Comparison of ENCODE assay signal across 8 cellular contexts in the genomic region with DNA sequence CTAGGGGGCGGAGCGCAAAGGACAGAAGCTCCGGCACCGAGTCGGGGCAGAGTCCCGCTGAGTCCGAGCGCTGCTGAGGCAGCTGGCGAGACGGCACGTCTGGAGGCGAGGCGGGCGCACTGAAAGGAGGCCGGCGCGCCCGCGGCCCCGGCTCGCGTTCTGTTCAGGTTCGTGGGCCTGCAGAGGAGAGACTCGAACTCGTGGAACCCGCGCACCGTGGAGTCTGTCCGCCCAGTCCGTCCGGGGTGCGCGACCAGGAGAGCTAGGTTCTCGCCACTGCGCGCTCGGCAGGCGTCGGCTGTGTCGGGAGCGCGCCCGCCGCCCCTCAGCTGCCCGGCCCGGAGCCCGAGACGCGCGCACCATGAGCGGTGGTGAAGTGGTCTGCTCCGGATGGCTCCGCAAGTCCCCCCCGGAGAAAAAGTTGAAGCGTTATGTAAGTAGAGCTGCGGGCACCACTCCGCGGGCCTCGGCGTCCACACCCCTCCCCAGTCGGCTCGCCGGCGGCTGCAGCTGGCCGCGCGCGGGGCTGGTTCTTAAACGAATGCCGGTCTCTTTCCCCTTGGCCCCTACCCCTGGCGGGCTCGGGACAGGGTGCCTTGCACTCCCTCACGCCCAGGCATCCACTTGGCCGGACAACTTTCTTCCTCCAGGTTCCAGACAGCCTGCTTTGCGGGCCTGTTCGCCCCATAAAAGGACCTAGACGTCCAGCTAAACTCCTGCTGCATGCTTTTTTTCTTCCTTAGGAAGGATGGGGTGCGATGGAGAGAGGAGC. TPM values are rescaled to one million over a fixed set of nuclear protein-coding genes. Genes with fewer than 3 reads are reported as not detected.
DNase-seq lines count a peak whose midpoint lies in the region; ATAC-seq and TF ChIP-seq lines count a peak whose summit lies in the region.

A gene (plus strand): TSS at position 49 of the 772 bp plus-strand sequence. CDS start 313 bp downstream, at position 362.

- peaks cover 6% of the 10 kb centered on the region for H3K4me1 ChIP-seq in foreskin keratinocyte

- peak within 1 kb of the TSS; percentile 81 for H3K4me3 Mint-ChIP-seq in activated T-cell treated with anti-CD3 and anti-CD28 coated beads, Interleukin-2, amount 50 U/mL, for 24 hours

- no peak within 1 kb of the TSS for H3K27ac Mint-ChIP-seq in activated T-cell treated with anti-CD3 and anti-CD28 coated beads, Interleukin-2, amount 50 U/mL, for 24 hours

- H3K36me3 Mint-ChIP-seq in activated T-cell treated with anti-CD3 and anti-CD28 coated beads, Interleukin-2, amount 50 U/mL, for 24 hours (ENCODE audit: low read depth) = no peaks in the 10 kb centered on the region

- H3F3A ChIP-seq in neural cell (ENCODE audit: insufficient read depth, low read length, poor library complexity, severe bottlenecking) = no peaks in the 10 kb centered on the region

- H3K27me3 ChIP-seq in foreskin keratinocyte = no peaks in the 10 kb centered on the region
- peaks cover 3% of the 10 kb centered on the region for H3K27me3 ChIP-seq in neural cell (ENCODE audit: insufficient read depth, low read depth, low read length)

- H2AFZ ChIP-seq in neural cell (ENCODE audit: low read depth, low read length) = peak within 1 kb of the TSS; percentile 63

- ATAC-seq in GM18505 (IDR thresholded peaks at IDR 0.05; ENCODE audit: unreplicated experiment) (peak; percentile 69), HG02840 (IDR thresholded peaks at IDR 0.05; ENCODE audit: low FRiP score, unreplicated experiment) (peak; percentile 73), foreskin keratinocyte (peak; percentile 71)

- H3K9ac ChIP-seq in neural cell (ENCODE audit: low read length) = peak within 1 kb of the TSS; percentile 67

- no peak for TF ChIP-seq POLR2A in GM18505 (IDR thresholded peaks at IDR 0.05; ENCODE audit: borderline replicate concordance, extremely low read depth, insufficient read depth, insufficient read length)

- peak within 1 kb of the TSS; percentile 60 for H3K4me2 ChIP-seq in neural cell (ENCODE audit: low read length)

- H3K27ac ChIP-seq in foreskin keratinocyte = peak within 1 kb of the TSS; percentile 82
- no peak within 1 kb of the TSS for H3K27ac ChIP-seq in neural cell (ENCODE audit: low read length)

- peaks cover 13% of the 10 kb centered on the region for H3K79me2 ChIP-seq in neural cell (replicated peaks; ENCODE audit: insufficient read depth, low read length)

- peaks cover 8% of the 10 kb centered on the region for H3K4me1 Mint-ChIP-seq in activated T-cell treated with anti-CD3 and anti-CD28 coated beads, Interleukin-2, amount 50 U/mL, for 24 hours (ENCODE audit: low read depth)

- no peaks in the 10 kb centered on the region for H3K9me3 ChIP-seq in neural cell (ENCODE audit: low read length)

- DNase-seq in C1 segment of cervical spinal cord (lab: John Stamatoyannopoulos, UW) = peak in 12 of 14 donors; percentile 45 to 85 (median 74)
- peak; percentile 75 for DNase-seq in NCI-H2227 (lab: John Stamatoyannopoulos, UW; ENCODE audit: unreplicated experiment)
- no peak for DNase-seq in activated T-cell treated with anti-CD3 and anti-CD28 coated beads, Interleukin-2, amount 50 U/mL, for 24 hours
- peak; percentile 66 to 75 for DNase-seq in foreskin keratinocyte
- DNase-seq in HK-2 (ENCODE audit: unreplicated experiment) = no peak

- peaks cover 66% of the 10 kb centered on the region for H3K27me3 Mint-ChIP-seq in activated T-cell treated with anti-CD3 and anti-CD28 coated beads, Interleukin-2, amount 50 U/mL, for 24 hours

- TF ChIP-seq EP300 in neural cell (conservative IDR thresholded peaks at IDR 0.05; ENCODE audit: poor library complexity, severe bottlenecking) = no peak

- H3K36me3 ChIP-seq in neural cell (ENCODE audit: insufficient read depth, low read length) = no peaks in the 10 kb centered on the region

- peak; percentile 37 for TF ChIP-seq CTCF in foreskin keratinocyte (conservative IDR thresholded peaks at IDR 0.05)
- no peak for TF ChIP-seq CTCF in neural cell (IDR thresholded peaks at IDR 0.05; ENCODE audit: poor library complexity, severe bottlenecking)

- H3K9me3 Mint-ChIP-seq in activated T-cell treated with anti-CD3 and anti-CD28 coated beads, Interleukin-2, amount 50 U/mL, for 24 hours = no peaks in the 10 kb centered on the region

- H3K4me3 ChIP-seq in neural cell (ENCODE audit: low read length) = peak within 1 kb of the TSS; percentile 97

- H4K20me1 ChIP-seq in neural cell (ENCODE audit: insufficient read depth) = no peaks in the 10 kb centered on the region

- no peak for TF ChIP-seq RAD21 in neural cell (conservative IDR thresholded peaks at IDR 0.05)

- H3K9me2 ChIP-seq in neural cell (ENCODE audit: insufficient read depth, low read length) = no peaks in the 10 kb centered on the region

TF ChIP-seq in neural cell, 6 proteins besides CTCF, POLR2A, EP300 and RAD21:
- TF ChIP-seq, protein P1, sequence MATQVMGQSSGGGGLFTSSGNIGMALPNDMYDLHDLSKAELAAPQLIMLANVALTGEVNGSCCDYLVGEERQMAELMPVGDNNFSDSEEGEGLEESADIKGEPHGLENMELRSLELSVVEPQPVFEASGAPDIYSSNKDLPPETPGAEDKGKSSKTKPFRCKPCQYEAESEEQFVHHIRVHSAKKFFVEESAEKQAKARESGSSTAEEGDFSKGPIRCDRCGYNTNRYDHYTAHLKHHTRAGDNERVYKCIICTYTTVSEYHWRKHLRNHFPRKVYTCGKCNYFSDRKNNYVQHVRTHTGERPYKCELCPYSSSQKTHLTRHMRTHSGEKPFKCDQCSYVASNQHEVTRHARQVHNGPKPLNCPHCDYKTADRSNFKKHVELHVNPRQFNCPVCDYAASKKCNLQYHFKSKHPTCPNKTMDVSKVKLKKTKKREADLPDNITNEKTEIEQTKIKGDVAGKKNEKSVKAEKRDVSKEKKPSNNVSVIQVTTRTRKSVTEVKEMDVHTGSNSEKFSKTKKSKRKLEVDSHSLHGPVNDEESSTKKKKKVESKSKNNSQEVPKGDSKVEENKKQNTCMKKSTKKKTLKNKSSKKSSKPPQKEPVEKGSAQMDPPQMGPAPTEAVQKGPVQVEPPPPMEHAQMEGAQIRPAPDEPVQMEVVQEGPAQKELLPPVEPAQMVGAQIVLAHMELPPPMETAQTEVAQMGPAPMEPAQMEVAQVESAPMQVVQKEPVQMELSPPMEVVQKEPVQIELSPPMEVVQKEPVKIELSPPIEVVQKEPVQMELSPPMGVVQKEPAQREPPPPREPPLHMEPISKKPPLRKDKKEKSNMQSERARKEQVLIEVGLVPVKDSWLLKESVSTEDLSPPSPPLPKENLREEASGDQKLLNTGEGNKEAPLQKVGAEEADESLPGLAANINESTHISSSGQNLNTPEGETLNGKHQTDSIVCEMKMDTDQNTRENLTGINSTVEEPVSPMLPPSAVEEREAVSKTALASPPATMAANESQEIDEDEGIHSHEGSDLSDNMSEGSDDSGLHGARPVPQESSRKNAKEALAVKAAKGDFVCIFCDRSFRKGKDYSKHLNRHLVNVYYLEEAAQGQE (IDR thresholded peaks at IDR 0.05; ENCODE audit: borderline replicate concordance) = no peak
- TF ChIP-seq TAF1 (IDR thresholded peaks at IDR 0.05; ENCODE audit: low read depth) (no peak), MXI1 (conservative IDR thresholded peaks at IDR 0.05; ENCODE audit: poor library complexity, severe bottlenecking) (peak; percentile 21), POLR2AphosphoS5 (IDR thresholded peaks at IDR 0.05) (no peak), EZH2 (IDR thresholded peaks at IDR 0.05; ENCODE audit: borderline replicate concordance, insufficient read depth, low read length, poor library complexity, severe bottlenecking) (no peak)

RNA-seq across cellular contexts. Expression of the gene that starts here (rescaled TPM):
- total RNA-seq in foreskin keratinocyte = 10.4 and 12.8 TPM in 2 replicates
- polyA plus RNA-seq in foreskin keratinocyte (1.3 and 1.8 TPM in 2 replicates), neural cell (2.4 and 5.6 TPM in 2 replicates)
- 7.8 and 8.3 TPM in 2 replicates for polyA minus RNA-seq in neural cell

Comparison
In these comparisons a context has a peak if more than half of its experiments do, and no peak if none do; other contexts are left out.
1. DNase-seq: peak in C1 segment of cervical spinal cord (12 of 14), NCI-H2227 (single experiment) and foreskin keratinocyte (2 of 2); none in activated T-cell treated with anti-CD3 and anti-CD28 coated beads, Interleukin-2, amount 50 U/mL, for 24 hours (single experiment) and HK-2 (single experiment).
2. Peak in every context shown above with its lines, with median percentiles within 50 percentile points of each other: ATAC-seq.